ENCODE assay signal across 8 cellular contexts in the genomic region with DNA sequence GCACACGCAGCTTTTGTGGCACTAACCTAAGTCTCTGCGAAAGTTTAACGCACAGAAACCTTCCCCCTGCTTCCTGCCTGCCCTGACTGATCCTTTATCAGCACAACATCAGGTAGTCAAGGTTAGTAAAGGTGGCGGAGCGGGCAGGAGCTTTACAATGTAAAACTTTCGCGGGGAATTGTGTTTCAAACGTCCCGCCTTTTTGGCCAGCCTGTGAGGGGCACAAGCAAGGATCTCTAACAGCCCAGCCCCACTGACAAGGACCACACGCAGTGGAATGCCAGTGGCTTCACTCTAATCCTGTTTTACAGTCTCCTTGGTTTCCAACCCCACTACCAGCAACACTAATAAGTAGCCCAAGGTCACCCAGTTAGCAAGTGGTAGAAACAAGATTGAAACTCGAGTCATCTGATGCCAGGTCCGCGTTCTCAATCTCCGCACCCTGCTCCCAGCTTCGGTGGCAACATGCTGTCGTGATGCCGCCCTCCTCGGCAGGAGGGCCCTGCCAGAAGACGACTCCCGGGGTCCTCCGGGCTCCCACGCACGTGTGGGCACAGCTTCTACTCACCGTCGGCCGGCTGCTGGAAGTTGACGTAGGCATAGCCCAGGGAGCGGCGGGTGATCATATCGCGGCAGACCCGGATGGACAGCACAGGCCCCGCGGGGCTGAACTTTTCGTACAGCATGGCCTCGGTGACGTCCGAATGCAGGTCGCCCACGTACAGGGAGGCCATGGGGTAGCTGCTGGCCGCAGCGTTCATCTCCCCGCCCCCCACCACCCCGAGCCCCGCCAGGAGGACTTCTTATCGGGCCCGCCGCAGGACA. TPM values are rescaled to one million over a fixed set of nuclear protein-coding genes. Genes with fewer than 3 reads are reported as not detected.
A peak's percentile ranks its signal among the peaks of the same experiment; 100 is the strongest.
DNase-seq lines count a peak whose midpoint lies in the region; TF ChIP-seq lines count a peak whose summit lies in the region.

No MANE protein-coding gene starts in this region.

- H3K9me3 ChIP-seq in spleen, result no peaks in the 10 kb centered on the region

- H3K27me3 ChIP-seq in spleen (replicated peaks in 1 of 7), result no peaks in the 10 kb centered on the region

- peak overlapping the region; percentile 91 for H3K27ac ChIP-seq in VCaP
- peak overlapping the region; percentile 82 to 90 (median 88) for H3K27ac ChIP-seq in spleen

- TF ChIP-seq POLR2A in GM15510 (IDR thresholded peaks at IDR 0.05; ENCODE audit: borderline replicate concordance, extremely low read depth, insufficient read length) (peak; percentile 18), spleen (IDR thresholded peaks at IDR 0.05) (no peak)

- H3K36me3 ChIP-seq in spleen, result peaks cover 7 to 43% (median 23%) of the 10 kb centered on the region in 6 donors

- DNase-seq in LHCN-M2 (ENCODE audit: low read depth) (peak; percentile 49), cardiac fibroblast (ENCODE audit: low read depth in 2 of 2) (peak; percentile 62 to 81), islet precursor cell (peak; percentile 66), spleen (peak; percentile 90), NCI-H1048 (lab: John Stamatoyannopoulos, UW) (no peak), 8988T (no peak)

- 2 to 3% (median 2%) methylated on average over 41 to 48 of the region's 48 CpGs for WGBS in spleen, 5 donors

- TF ChIP-seq CTCF in VCaP (conservative IDR thresholded peaks at IDR 0.05) (no peak), cardiac fibroblast (IDR thresholded peaks at IDR 0.05; ENCODE audit: low read depth, low read length) (no peak), spleen (IDR thresholded peaks at IDR 0.05 in 8 of 11, conservative IDR thresholded peaks at IDR 0.05 in 3 of 11) (no peak)

- H3K4me3 ChIP-seq in cardiac fibroblast (replicated peaks in 1 of 2; ENCODE audit: low read depth in 2 of 2, low read length in 2 of 2) (peak overlapping the region; percentile 79 to 82), spleen (peak overlapping the region; percentile 64 to 84 (median 82))

- intact Hi-C loops in spleen (cut with DNase I; ENCODE audit: low total_unique reads), result no loop called here

- peaks cover 28 to 48% (median 37%) of the 10 kb centered on the region in 6 donors for H3K4me1 ChIP-seq in spleen

RNA-seq across cellular contexts. Expression of gene PABPC4, which starts 1.2 kb away (rescaled TPM):
- 170 and 199 TPM in 2 replicates for total RNA-seq in LHCN-M2 (2014; rRNA removed)
- 197 TPM for polyA plus RNA-seq in LHCN-M2 (2012)
- 100 to 1,000 TPM; 145 to 241 (median 172) TPM for total RNA-seq in spleen
- 100 to 1,000 TPM; 111 to 117 (median 114) TPM for polyA plus RNA-seq in spleen

Comparison
In these comparisons a context has a peak if more than half of its experiments do, and no peak if none do; other contexts are left out.
1. DNase-seq: peak in LHCN-M2 (single experiment), cardiac fibroblast (2 of 2), islet precursor cell (single experiment) and spleen (single experiment); none in NCI-H1048 (single experiment) and 8988T (single experiment).